ENCODE assay signal across 1 cellular context in the genomic region with DNA sequence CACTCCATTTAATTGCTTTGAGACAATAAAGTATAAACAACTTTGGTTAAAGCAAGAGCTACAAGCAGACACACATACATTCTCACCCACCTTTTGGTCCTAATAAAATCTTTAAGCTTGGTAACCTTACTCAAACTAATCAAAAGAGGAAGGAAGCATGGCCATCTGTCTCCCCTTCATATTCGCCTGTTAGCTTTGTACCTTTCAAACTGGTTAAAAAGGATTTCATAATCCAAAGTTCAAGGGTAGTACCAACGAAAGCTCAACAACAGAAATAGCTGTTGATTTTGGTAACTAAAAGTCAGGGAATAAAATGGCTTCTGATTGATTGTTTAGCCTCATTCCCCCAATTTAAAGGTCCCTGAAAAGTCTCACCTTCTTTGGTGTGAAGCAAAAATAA.
TF ChIP-seq lines count a peak whose summit lies in the region.

No MANE protein-coding gene starts in this region.

TF ChIP-seq in GM23338, 12 proteins besides CTCF, POLR2A, EP300 and RAD21 (continued from another document):
- TF ChIP-seq, protein P1, sequence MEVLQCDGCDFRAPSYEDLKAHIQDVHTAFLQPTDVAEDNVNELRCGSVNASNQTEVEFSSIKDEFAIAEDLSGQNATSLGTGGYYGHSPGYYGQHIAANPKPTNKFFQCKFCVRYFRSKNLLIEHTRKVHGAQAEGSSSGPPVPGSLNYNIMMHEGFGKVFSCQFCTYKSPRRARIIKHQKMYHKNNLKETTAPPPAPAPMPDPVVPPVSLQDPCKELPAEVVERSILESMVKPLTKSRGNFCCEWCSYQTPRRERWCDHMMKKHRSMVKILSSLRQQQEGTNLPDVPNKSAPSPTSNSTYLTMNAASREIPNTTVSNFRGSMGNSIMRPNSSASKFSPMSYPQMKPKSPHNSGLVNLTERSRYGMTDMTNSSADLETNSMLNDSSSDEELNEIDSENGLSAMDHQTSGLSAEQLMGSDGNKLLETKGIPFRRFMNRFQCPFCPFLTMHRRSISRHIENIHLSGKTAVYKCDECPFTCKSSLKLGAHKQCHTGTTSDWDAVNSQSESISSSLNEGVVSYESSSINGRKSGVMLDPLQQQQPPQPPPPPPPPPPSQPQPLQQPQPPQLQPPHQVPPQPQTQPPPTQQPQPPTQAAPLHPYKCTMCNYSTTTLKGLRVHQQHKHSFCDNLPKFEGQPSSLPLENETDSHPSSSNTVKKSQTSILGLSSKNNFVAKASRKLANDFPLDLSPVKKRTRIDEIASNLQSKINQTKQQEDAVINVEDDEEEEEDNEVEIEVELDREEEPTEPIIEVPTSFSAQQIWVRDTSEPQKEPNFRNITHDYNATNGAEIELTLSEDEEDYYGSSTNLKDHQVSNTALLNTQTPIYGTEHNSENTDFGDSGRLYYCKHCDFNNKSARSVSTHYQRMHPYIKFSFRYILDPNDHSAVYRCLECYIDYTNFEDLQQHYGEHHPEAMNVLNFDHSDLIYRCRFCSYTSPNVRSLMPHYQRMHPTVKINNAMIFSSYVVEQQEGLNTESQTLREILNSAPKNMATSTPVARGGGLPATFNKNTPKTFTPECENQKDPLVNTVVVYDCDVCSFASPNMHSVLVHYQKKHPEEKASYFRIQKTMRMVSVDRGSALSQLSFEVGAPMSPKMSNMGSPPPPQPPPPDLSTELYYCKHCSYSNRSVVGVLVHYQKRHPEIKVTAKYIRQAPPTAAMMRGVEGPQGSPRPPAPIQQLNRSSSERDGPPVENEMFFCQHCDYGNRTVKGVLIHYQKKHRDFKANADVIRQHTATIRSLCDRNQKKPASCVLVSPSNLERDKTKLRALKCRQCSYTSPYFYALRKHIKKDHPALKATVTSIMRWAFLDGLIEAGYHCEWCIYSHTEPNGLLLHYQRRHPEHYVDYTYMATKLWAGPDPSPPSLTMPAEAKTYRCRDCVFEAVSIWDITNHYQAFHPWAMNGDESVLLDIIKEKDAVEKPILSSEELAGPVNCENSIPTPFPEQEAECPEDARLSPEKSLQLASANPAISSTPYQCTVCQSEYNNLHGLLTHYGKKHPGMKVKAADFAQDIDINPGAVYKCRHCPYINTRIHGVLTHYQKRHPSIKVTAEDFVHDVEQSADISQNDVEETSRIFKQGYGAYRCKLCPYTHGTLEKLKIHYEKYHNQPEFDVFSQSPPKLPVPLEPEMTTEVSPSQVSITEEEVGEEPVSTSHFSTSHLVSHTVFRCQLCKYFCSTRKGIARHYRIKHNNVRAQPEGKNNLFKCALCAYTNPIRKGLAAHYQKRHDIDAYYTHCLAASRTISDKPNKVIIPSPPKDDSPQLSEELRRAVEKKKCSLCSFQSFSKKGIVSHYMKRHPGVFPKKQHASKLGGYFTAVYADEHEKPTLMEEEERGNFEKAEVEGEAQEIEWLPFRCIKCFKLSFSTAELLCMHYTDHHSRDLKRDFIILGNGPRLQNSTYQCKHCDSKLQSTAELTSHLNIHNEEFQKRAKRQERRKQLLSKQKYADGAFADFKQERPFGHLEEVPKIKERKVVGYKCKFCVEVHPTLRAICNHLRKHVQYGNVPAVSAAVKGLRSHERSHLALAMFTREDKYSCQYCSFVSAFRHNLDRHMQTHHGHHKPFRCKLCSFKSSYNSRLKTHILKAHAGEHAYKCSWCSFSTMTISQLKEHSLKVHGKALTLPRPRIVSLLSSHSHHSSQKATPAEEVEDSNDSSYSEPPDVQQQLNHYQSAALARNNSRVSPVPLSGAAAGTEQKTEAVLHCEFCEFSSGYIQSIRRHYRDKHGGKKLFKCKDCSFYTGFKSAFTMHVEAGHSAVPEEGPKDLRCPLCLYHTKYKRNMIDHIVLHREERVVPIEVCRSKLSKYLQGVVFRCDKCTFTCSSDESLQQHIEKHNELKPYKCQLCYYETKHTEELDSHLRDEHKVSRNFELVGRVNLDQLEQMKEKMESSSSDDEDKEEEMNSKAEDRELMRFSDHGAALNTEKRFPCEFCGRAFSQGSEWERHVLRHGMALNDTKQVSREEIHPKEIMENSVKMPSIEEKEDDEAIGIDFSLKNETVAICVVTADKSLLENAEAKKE (CRISPR knock-in tag; IDR thresholded peaks at IDR 0.05): no peak
- TF ChIP-seq JUNB (IDR thresholded peaks at IDR 0.05; ENCODE audit: unreplicated experiment) (no peak), ZNF114 (CRISPR knock-in tag; IDR thresholded peaks at IDR 0.05) (no peak), CREB1 (CRISPR knock-in tag; IDR thresholded peaks at IDR 0.05; ENCODE audit: low read depth) (no peak), ZNF331 (CRISPR knock-in tag; IDR thresholded peaks at IDR 0.05; ENCODE audit: low read depth) (no peak), POLR2AphosphoS5 (IDR thresholded peaks at IDR 0.05; ENCODE audit: low read depth) (no peak), NANOG (IDR thresholded peaks at IDR 0.05; ENCODE audit: borderline replicate concordance) (no peak)
- TF ChIP-seq, protein P2, sequence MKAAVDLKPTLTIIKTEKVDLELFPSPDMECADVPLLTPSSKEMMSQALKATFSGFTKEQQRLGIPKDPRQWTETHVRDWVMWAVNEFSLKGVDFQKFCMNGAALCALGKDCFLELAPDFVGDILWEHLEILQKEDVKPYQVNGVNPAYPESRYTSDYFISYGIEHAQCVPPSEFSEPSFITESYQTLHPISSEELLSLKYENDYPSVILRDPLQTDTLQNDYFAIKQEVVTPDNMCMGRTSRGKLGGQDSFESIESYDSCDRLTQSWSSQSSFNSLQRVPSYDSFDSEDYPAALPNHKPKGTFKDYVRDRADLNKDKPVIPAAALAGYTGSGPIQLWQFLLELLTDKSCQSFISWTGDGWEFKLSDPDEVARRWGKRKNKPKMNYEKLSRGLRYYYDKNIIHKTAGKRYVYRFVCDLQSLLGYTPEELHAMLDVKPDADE (IDR thresholded peaks at IDR 0.05): no peak
